2 cellular contexts compared by ENCODE assay signal in genomic region chr17:76371656-76372628, GRCh38.
TF ChIP-seq lines count a peak whose summit lies in the region.

No MANE protein-coding gene starts in this region.

TF ChIP-seq in endothelial cell of umbilical vein, 7 proteins besides CTCF, POLR2A, EP300 and RAD21:
- no peak for TF ChIP-seq MYC (IDR thresholded peaks at IDR 0.05; ENCODE audit: low read depth, low read length)
- no peak for TF ChIP-seq GATA2 (IDR thresholded peaks at IDR 0.05; ENCODE audit: insufficient read depth, insufficient read length, low read depth, low read length)
- TF ChIP-seq POLR2AphosphoS5 (IDR thresholded peaks at IDR 0.05; ENCODE audit: insufficient read depth, low read depth, low read length) = peak; percentile 65
- TF ChIP-seq JUN (IDR thresholded peaks at IDR 0.05; ENCODE audit: borderline replicate concordance, insufficient read depth, insufficient read length, low read depth) = peak; percentile 94
- TF ChIP-seq MAX (IDR thresholded peaks at IDR 0.05; ENCODE audit: insufficient read depth, insufficient read length) = peak; percentile 63
- peak; percentile 92 for TF ChIP-seq FOS (IDR thresholded peaks at IDR 0.05; ENCODE audit: borderline replicate concordance, insufficient read depth, low read length)

TF ChIP-seq in GM23338, 12 proteins besides CTCF, POLR2A, EP300 and RAD21:
- TF ChIP-seq POLR2AphosphoS5 (IDR thresholded peaks at IDR 0.05; ENCODE audit: low read depth) = no peak
- TF ChIP-seq JUNB (IDR thresholded peaks at IDR 0.05; ENCODE audit: unreplicated experiment) = no peak
- no peak for TF ChIP-seq ZNF462 (CRISPR knock-in tag; IDR thresholded peaks at IDR 0.05)
- TF ChIP-seq ZNF114 (CRISPR knock-in tag; IDR thresholded peaks at IDR 0.05) = no peak
- TF ChIP-seq ZNF331 (CRISPR knock-in tag; IDR thresholded peaks at IDR 0.05; ENCODE audit: low read depth) = no peak
- no peak for TF ChIP-seq ETS1 (IDR thresholded peaks at IDR 0.05)
- TF ChIP-seq STAT1 (IDR thresholded peaks at IDR 0.05; ENCODE audit: unreplicated experiment) = no peak
- TF ChIP-seq EZH2 (IDR thresholded peaks at IDR 0.05; ENCODE audit: low read depth, unreplicated experiment) = no peak
- TF ChIP-seq EZH2phosphoT487 (IDR thresholded peaks at IDR 0.05; ENCODE audit: unreplicated experiment) = no peak
- no peak for TF ChIP-seq NANOG (IDR thresholded peaks at IDR 0.05; ENCODE audit: borderline replicate concordance)
- no peak for TF ChIP-seq REST (IDR thresholded peaks at IDR 0.05; ENCODE audit: unreplicated experiment)
- no peak for TF ChIP-seq CREB1 (CRISPR knock-in tag; IDR thresholded peaks at IDR 0.05; ENCODE audit: low read depth)
